In genomic region chr5:126139773-126140172, GRCh38 we compare ENCODE assay signal across 12 cellular contexts.
A peak's percentile ranks its signal among the peaks of the same experiment; 100 is the strongest.
DNase-seq lines count a peak whose midpoint lies in the region; FAIRE-seq and TF ChIP-seq lines count a peak whose summit lies in the region.
"Had no signal": no experiment of that assay in that cellular context is flagged by ENCODE, and none has a peak within 500 bp of the region (broad histone marks: within the 10 kb centered on the region; RNA-seq: fewer than 3 reads in every experiment).

No MANE protein-coding gene starts in this region.

- H3K9me3 ChIP-seq in skeletal muscle satellite cell (replicated peaks; ENCODE audit: low read length) (no peaks in the 10 kb centered on the region), OCI-LY7 (ENCODE audit: low read length) (no peaks in the 10 kb centered on the region)

- no peak for TF ChIP-seq CTCF in fibroblast of pulmonary artery (IDR thresholded peaks at IDR 0.05; ENCODE audit: low read length, missing control alignments)
- TF ChIP-seq CTCF in OCI-LY7 (conservative IDR thresholded peaks at IDR 0.05; ENCODE audit: low read length) = no peak

- peak overlapping the region; percentile 23 for H3K9ac ChIP-seq in skeletal muscle satellite cell (ENCODE audit: low read depth, low read length)
- H3K9ac ChIP-seq: parathyroid adenoma had no signal

- no TSS peak for BruUV-seq in OCI-LY7 (replicated peaks; lab: Mats Ljungman, UMichigan)

- FAIRE-seq in H54 (lab: Jason Lieb, UNC) = peak; percentile 41

- H3K4me3 ChIP-seq in fibroblast of pulmonary artery (replicated peaks; ENCODE audit: low read depth, low read length) (no peak overlapping the region), skeletal muscle satellite cell (ENCODE audit: low read length) (peak overlapping the region; percentile 29), OCI-LY7 (ENCODE audit: low read depth, low read length, poor library complexity, severe bottlenecking) (no peak overlapping the region)

- intact Hi-C loops in cardiac septum (cut with DNase I) (no loop called here), OCI-LY7 (cut with micrococcal nuclease; ENCODE audit: unreplicated experiment) (no loop called here)

- H3K4me2 ChIP-seq in skeletal muscle satellite cell (ENCODE audit: low read length) (peak overlapping the region; percentile 56), OCI-LY7 (ENCODE audit: low read length) (no peak overlapping the region)

- no peaks in the 10 kb centered on the region for H4K20me1 ChIP-seq in OCI-LY7 (ENCODE audit: insufficient read depth, low read length)

- H3K9me2 ChIP-seq in OCI-LY7 (ENCODE audit: insufficient read depth, low read length) = no peaks in the 10 kb centered on the region

- H3K4me1 ChIP-seq in skeletal muscle satellite cell (ENCODE audit: control insufficient read depth, insufficient read depth, low read length) (peaks cover 24% of the 10 kb centered on the region), OCI-LY7 (ENCODE audit: insufficient read depth, low read length, poor library complexity, severe bottlenecking) (no peaks in the 10 kb centered on the region)
- H3K4me1 ChIP-seq: parathyroid adenoma had no signal

- no peaks in the 10 kb centered on the region for H3K79me2 ChIP-seq in OCI-LY7 (ENCODE audit: insufficient read depth, low read depth, low read length)
- H3K79me2 ChIP-seq: parathyroid adenoma had no signal

- no peak for TF ChIP-seq POLR2A in H54 (IDR thresholded peaks at IDR 0.05; ENCODE audit: low read depth, low read length)

- H2AFZ ChIP-seq in OCI-LY7 (ENCODE audit: low read length) = no peak overlapping the region
- H2AFZ ChIP-seq: parathyroid adenoma had no signal

- DNase-seq in H54 (ENCODE audit: insufficient read length, low spot score) = no peak
- DNase-seq in RPMI7951 (ENCODE audit: low read depth) = peak; percentile 71
- DNase-seq in fibroblast of pulmonary artery (ENCODE audit: low read depth) = peak; percentile 13
- DNase-seq in NCI-H146 treated with DMSO at 0.1 percent for 48 hours (lab: John Stamatoyannopoulos, UW; ENCODE audit: unreplicated experiment) = no peak
- no peak for DNase-seq in cardiac septum (ENCODE audit: low spot score)
- DNase-seq in OCI-LY7 (ENCODE audit: low spot score) = no peak
- DNase-seq: activated CD8-positive, alpha-beta T cell treated with anti-CD3 and anti-CD28 coated beads, Interleukin-2, amount 10 ng/mL, durations not matched to agents 7 days and 5 days; DMS153; Karpas-422; NCI-H526 treated with DMSO at 0.1 percent for 48 hours had no signal

- H3K36me3 ChIP-seq in skeletal muscle satellite cell (ENCODE audit: insufficient read depth, low read length) (no peaks in the 10 kb centered on the region), OCI-LY7 (ENCODE audit: insufficient read depth, low read length) (no peaks in the 10 kb centered on the region)

- H3K27me3 ChIP-seq in skeletal muscle satellite cell (ENCODE audit: control insufficient read depth, insufficient read depth, low read length) = no peaks in the 10 kb centered on the region

- POLR2A ChIA-PET in OCI-LY7 (lab: Charles Lee) = interaction anchor here (0.6 kb wide), 1 partner anchor 650 kb away, joined by 4 read pairs; no protein-coding TSS in a partner anchor

- H3K27ac ChIP-seq in OCI-LY7 (ENCODE audit: low read depth, low read length, poor library complexity, severe bottlenecking) = no peak overlapping the region
- H3K27ac ChIP-seq: parathyroid adenoma had no signal

- CTCF ChIA-PET in OCI-LY7 (lab: Charles Lee; ENCODE audit: unreplicated experiment) = no interaction called here

Comparison
In these comparisons a context has a peak if more than half of its experiments do, and no peak if none do; other contexts are left out.
1. DNase-seq: peak in RPMI7951 (single experiment) and fibroblast of pulmonary artery (single experiment); none in H54 (single experiment), NCI-H146 treated with DMSO at 0.1 percent for 48 hours (single experiment), cardiac septum (single experiment) and OCI-LY7 (single experiment).